Comparison of ENCODE assay signal across 14 cellular contexts in the genomic region with DNA sequence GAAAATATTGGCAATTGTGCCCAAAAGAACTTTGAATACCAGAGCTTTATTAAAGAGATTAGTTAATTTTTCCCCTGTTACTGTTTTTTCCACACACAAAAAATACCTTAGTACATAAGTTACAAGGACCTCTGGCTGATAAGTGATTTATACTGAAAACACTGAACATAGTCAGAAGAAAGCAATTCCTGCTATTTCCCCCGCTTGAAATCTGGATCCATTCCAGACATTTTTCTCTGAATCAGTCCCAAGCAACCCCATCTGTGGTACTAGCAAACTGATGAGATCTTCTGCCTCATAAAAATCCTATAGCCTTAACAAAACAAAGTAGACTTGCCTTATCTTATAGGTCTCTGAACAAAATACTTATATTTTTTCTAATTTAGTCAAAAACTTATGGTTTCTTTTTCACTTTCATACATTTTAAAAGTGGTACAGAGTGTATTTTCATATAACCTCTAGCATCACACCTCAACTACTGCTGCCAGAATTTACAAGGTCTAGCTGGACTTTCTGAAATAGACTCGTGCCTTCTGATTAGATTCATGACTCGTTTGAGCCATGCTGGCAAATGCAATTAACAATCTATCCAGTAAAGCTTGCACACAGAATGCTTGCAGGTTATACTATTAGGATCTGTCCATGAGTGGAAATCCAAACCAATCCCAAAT.
DNase-seq lines count a peak whose midpoint lies in the region; ATAC-seq lines count a peak whose summit lies in the region.
"Had no signal": no experiment of that assay in that cellular context is flagged by ENCODE, and none has a peak within 500 bp of the region (broad histone marks: within the 10 kb centered on the region; RNA-seq: fewer than 3 reads in every experiment).

No MANE protein-coding gene starts in this region.

- ATAC-seq in GM19023 (IDR thresholded peaks at IDR 0.05; ENCODE audit: unreplicated experiment) (no peak), HG02610 (IDR thresholded peaks at IDR 0.05; ENCODE audit: unreplicated experiment) (no peak)
- ATAC-seq: stimulated activated naive CD8-positive, alpha-beta T cell treated with anti-CD3 and anti-CD28 coated beads, Interleukin-15, Interleukin-2, amounts not matched to agents 100 U/mL and 50 U/mL, for 24 hours had no signal

- in situ Hi-C loops in ACHN (cut with HindIII; ENCODE audit: low pct_ligation_motif_present, low pct_unique_long_range_greater_than_20kb, low sequenced_read_pairs) = no loop called here

- DNase-seq in ACHN = peak; percentile 92
- DNase-seq in HT1080 (ENCODE audit: low read depth) = peak; percentile 92
- DNase-seq in astrocyte of the hippocampus (ENCODE audit: low read depth, low spot score) = peak; percentile 89
- peak; percentile 73 for DNase-seq in kidney glomerular epithelial cell (lab: John Stamatoyannopoulos, UW)
- no peak for DNase-seq in SHP77 treated with DMSO at 0.1 percent for 48 hours (lab: John Stamatoyannopoulos, UW)
- DNase-seq in AML-193 (lab: John Stamatoyannopoulos, UW) = no peak
- DNase-seq: activated CD4-positive, alpha-beta T cell treated with anti-CD3 and anti-CD28 coated beads, Interleukin-2, amount 50 U/mL, for 1 hour; activated naive CD4-positive, alpha-beta T cell treated with anti-CD3 and anti-CD28 coated beads for 36 hours; CD4-positive, CD25-positive, alpha-beta regulatory T cell; NCI-H510A treated with DMSO at 0.1 percent for 48 hours; stimulated activated CD4-positive, alpha-beta T cell treated with anti-CD3 and anti-CD28 coated beads, Interleukin-1b, Interleukin-23, amount 100 ng/mL, for 48 hours; stimulated activated naive CD8-positive, alpha-beta T cell treated with anti-CD3 and anti-CD28 coated beads, Interleukin-15, Interleukin-2, amounts not matched to agents 100 U/mL and 50 U/mL, for 24 hours had no signal

Comparison
In these comparisons a context has a peak if more than half of its experiments do, and no peak if none do; other contexts are left out.
1. DNase-seq: peak in ACHN (single experiment), HT1080 (single experiment), astrocyte of the hippocampus (single experiment) and kidney glomerular epithelial cell (single experiment); none in SHP77 treated with DMSO at 0.1 percent for 48 hours (single experiment) and AML-193 (0 of 2).